In genomic region chr17:29760771-29761682, GRCh38 we compare ENCODE assay signal across 8 cellular contexts.
DNase-seq lines count a peak whose midpoint lies in the region; ATAC-seq, FAIRE-seq and TF ChIP-seq lines count a peak whose summit lies in the region.

No MANE protein-coding gene starts in this region.

- DNase-seq in GM18507 (ENCODE audit: extremely low spot score, insufficient read length, low read depth) (peak; percentile 76), NCI-H524 (lab: John Stamatoyannopoulos, UW) (peak; percentile 82 to 85), HepG2 (ENCODE audit: low spot score) (peak; percentile 60), DMS79 treated with DMSO at 0.1 percent for 48 hours (lab: John Stamatoyannopoulos, UW) (no peak)
- peak; percentile 88 for DNase-seq in activated CD4-positive, alpha-beta T cell treated with anti-CD3 and anti-CD28 coated beads, Interleukin-2, amount 50 U/mL, for 1 hour
- peak; percentile 76 for DNase-seq in stimulated activated CD4-positive, alpha-beta T cell treated with anti-CD3 and anti-CD28 coated beads, Interleukin-2, amount 100 ng/mL, for 4 hours (ENCODE audit: low read depth)

- TSS peak; percentile 60 for BruUV-seq in HepG2 (replicated peaks; lab: Mats Ljungman, UMichigan)

- no peak overlapping the region for H2AFZ ChIP-seq in HepG2 (ENCODE audit: low read length)

- H3K27ac Mint-ChIP-seq in dendritic cell treated with granulocyte-macrophage colony-stimulating factor and Interleukin-4, amounts not matched to agents 40 ng/mL and 50 ng/mL, for 4 days: peak overlapping the region; percentile 88

- no peaks in the 10 kb centered on the region for H4K20me1 ChIP-seq in HepG2 (ENCODE audit: insufficient read depth, low read length)

- peak overlapping the region; percentile 61 to 77 (median 76) for H3K4me3 ChIP-seq in HepG2 (replicated peaks in 1 of 3; ENCODE audit: insufficient read depth in 1 of 3, low read depth in 2 of 3, low read length in 3 of 3)

- H3K36me3 ChIP-seq in HepG2 (replicated peaks in 1 of 2; ENCODE audit: control insufficient read depth in 1 of 2, insufficient read depth in 2 of 2, low read length in 2 of 2): no peaks in the 10 kb centered on the region

- CTCF ChIA-PET in HepG2 (lab: Yijun Ruan, JAX; ENCODE audit: low intra/inter-chr PET ratio, low total read pairs): no interaction called here

- TF ChIP-seq EP300 in HepG2 (IDR thresholded peaks at IDR 0.05; ENCODE audit: low read depth in 2 of 2, low read length in 2 of 2) (no peak), HepG2 (CRISPR knock-in tag; IDR thresholded peaks at IDR 0.05; ENCODE audit: borderline replicate concordance) (0 out of 2 replicates have a peak, but pooled peaks have one; percentile 48)

- ATAC-seq in HG02938 (IDR thresholded peaks at IDR 0.05; ENCODE audit: unreplicated experiment): peak; percentile 53
- ATAC-seq in HepG2: peak; percentile 97

- peaks cover 22% of the 10 kb centered on the region for H3K4me1 Mint-ChIP-seq in dendritic cell treated with granulocyte-macrophage colony-stimulating factor and Interleukin-4, amounts not matched to agents 40 ng/mL and 50 ng/mL, for 4 days (ENCODE audit: low read depth)

- H3K36me3 Mint-ChIP-seq in dendritic cell treated with granulocyte-macrophage colony-stimulating factor and Interleukin-4, amounts not matched to agents 40 ng/mL and 50 ng/mL, for 4 days (ENCODE audit: low read depth): peaks cover 21% of the 10 kb centered on the region

- peak in 1 of 2 experiments; percentile 55; a peak in 2 of 4 replicates for TF ChIP-seq POLR2A in HepG2 (IDR thresholded peaks at IDR 0.05; ENCODE audit: insufficient read depth in 1 of 2, low read depth in 2 of 2, low read length in 2 of 2)

- peak overlapping the region; percentile 64 for H3K27ac ChIP-seq in HepG2 (ENCODE audit: extremely low read length, insufficient read depth, low read length)

- H3K27me3 Mint-ChIP-seq in dendritic cell treated with granulocyte-macrophage colony-stimulating factor and Interleukin-4, amounts not matched to agents 40 ng/mL and 50 ng/mL, for 4 days: no peaks in the 10 kb centered on the region

- peak overlapping the region; percentile 91 for H3K4me2 ChIP-seq in HepG2 (ENCODE audit: low read depth, low read length)

- in situ Hi-C loops in HepG2 (cut with HindIII; ENCODE audit: extremely low pct_ligation_motif_present, low pct_unique_long_range_greater_than_20kb): no loop called here

- peak overlapping the region; percentile 84 for H3K4me3 Mint-ChIP-seq in dendritic cell treated with granulocyte-macrophage colony-stimulating factor and Interleukin-4, amounts not matched to agents 40 ng/mL and 50 ng/mL, for 4 days

- H3K9me3 Mint-ChIP-seq in dendritic cell treated with granulocyte-macrophage colony-stimulating factor and Interleukin-4, amounts not matched to agents 40 ng/mL and 50 ng/mL, for 4 days: no peaks in the 10 kb centered on the region

- peak; percentile 52 for TF ChIP-seq RAD21 in HepG2 (CRISPR knock-in tag; IDR thresholded peaks at IDR 0.05)

- H3K27me3 ChIP-seq in HepG2 (ENCODE audit: control insufficient read depth in 1 of 2, insufficient read depth in 2 of 2, low read length in 2 of 2): no peaks in the 10 kb centered on the region

- FAIRE-seq in GM18507 (lab: Jason Lieb, UNC) (peak; percentile 88), HepG2 (lab: Jason Lieb, UNC) (no peak)

- no peak; the same call in 1 of the 2 replicates for TF ChIP-seq CTCF in HepG2 (CRISPR knock-in tag; IDR thresholded peaks at IDR 0.05)

- H3K4me1 ChIP-seq in HepG2 (ENCODE audit: insufficient read depth, low read length): peaks cover 14% of the 10 kb centered on the region

- peak overlapping the region; percentile 69 for H3K9ac ChIP-seq in HepG2 (ENCODE audit: insufficient read depth, low read depth, low read length)

- no peaks in the 10 kb centered on the region for H3K9me3 ChIP-seq in HepG2 (ENCODE audit: low read length)

- 1% methylated on average over 52 of the region's 85 CpGs for WGBS in HepG2 (ENCODE audit: low lambda C conversion rate)

- intact Hi-C loops in dendritic cell treated with granulocyte-macrophage colony-stimulating factor and Interleukin-4, amounts not matched to agents 40 ng/mL and 50 ng/mL, for 4 days (cut with micrococcal nuclease): loop anchor here (2.0 to 10.0 kb wide), 3 partner anchors 39 to 76 kb away; no protein-coding TSS in a partner anchor
- intact Hi-C loops in HepG2 (cut with micrococcal nuclease; ENCODE audit: unreplicated experiment): loop anchor here (5.0 kb wide), 1 partner anchor 139 kb away; the partner anchor contains the start of gene CORO6

- POLR2A ChIA-PET in HepG2 (lab: Yijun Ruan, JAX): interaction anchor here (1.0 to 2.5 kb wide), 6 partner anchors 11 to 1720 kb away, joined by 3 to 12 read pairs (median 4); no protein-coding TSS in a partner anchor

- H3K79me2 ChIP-seq in HepG2 (ENCODE audit: insufficient read depth, low read length): no peaks in the 10 kb centered on the region

TF ChIP-seq in HepG2, 621 proteins besides CTCF, POLR2A, EP300 and RAD21 (continues in another document):
- TF ChIP-seq, protein P1, sequence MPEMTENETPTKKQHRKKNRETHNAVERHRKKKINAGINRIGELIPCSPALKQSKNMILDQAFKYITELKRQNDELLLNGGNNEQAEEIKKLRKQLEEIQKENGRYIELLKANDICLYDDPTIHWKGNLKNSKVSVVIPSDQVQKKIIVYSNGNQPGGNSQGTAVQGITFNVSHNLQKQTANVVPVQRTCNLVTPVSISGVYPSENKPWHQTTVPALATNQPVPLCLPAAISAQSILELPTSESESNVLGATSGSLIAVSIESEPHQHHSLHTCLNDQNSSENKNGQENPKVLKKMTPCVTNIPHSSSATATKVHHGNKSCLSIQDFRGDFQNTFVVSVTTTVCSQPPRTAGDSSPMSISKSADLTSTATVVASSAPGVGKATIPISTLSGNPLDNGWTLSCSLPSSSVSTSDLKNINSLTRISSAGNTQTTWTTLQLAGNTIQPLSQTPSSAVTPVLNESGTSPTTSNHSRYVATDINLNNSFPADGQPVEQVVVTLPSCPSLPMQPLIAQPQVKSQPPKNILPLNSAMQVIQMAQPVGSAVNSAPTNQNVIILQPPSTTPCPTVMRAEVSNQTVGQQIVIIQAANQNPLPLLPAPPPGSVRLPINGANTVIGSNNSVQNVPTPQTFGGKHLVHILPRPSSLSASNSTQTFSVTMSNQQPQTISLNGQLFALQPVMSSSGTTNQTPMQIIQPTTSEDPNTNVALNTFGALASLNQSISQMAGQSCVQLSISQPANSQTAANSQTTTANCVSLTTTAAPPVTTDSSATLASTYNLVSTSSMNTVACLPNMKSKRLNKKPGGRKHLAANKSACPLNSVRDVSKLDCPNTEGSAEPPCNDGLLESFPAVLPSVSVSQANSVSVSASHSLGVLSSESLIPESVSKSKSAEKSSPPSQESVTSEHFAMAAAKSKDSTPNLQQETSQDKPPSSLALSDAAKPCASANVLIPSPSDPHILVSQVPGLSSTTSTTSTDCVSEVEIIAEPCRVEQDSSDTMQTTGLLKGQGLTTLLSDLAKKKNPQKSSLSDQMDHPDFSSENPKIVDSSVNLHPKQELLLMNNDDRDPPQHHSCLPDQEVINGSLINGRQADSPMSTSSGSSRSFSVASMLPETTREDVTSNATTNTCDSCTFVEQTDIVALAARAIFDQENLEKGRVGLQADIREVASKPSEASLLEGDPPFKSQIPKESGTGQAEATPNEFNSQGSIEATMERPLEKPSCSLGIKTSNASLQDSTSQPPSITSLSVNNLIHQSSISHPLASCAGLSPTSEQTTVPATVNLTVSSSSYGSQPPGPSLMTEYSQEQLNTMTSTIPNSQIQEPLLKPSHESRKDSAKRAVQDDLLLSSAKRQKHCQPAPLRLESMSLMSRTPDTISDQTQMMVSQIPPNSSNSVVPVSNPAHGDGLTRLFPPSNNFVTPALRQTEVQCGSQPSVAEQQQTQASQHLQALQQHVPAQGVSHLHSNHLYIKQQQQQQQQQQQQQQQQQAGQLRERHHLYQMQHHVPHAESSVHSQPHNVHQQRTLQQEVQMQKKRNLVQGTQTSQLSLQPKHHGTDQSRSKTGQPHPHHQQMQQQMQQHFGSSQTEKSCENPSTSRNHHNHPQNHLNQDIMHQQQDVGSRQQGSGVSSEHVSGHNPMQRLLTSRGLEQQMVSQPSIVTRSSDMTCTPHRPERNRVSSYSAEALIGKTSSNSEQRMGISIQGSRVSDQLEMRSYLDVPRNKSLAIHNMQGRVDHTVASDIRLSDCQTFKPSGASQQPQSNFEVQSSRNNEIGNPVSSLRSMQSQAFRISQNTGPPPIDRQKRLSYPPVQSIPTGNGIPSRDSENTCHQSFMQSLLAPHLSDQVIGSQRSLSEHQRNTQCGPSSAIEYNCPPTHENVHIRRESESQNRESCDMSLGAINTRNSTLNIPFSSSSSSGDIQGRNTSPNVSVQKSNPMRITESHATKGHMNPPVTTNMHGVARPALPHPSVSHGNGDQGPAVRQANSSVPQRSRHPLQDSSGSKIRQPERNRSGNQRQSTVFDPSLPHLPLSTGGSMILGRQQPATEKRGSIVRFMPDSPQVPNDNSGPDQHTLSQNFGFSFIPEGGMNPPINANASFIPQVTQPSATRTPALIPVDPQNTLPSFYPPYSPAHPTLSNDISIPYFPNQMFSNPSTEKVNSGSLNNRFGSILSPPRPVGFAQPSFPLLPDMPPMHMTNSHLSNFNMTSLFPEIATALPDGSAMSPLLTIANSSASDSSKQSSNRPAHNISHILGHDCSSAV (CRISPR knock-in tag; IDR thresholded peaks at IDR 0.05; ENCODE audit: borderline replicate concordance): no peak
- TF ChIP-seq HNF4A (CRISPR knock-in tag; IDR thresholded peaks at IDR 0.05) (peak; percentile 77), SRSF4 (IDR thresholded peaks at IDR 0.05; ENCODE audit: low read depth, low read length, poor library complexity, severe bottlenecking) (no peak), MED8 (CRISPR knock-in tag; IDR thresholded peaks at IDR 0.05; ENCODE audit: insufficient replicate concordance) (peak; percentile 50), KLF12 (CRISPR knock-in tag; IDR thresholded peaks at IDR 0.05; ENCODE audit: borderline replicate concordance) (no peak), YY1 (IDR thresholded peaks at IDR 0.05; ENCODE audit: insufficient read depth, insufficient replicate concordance, low read depth, low read length) (peak; percentile 60), ZNF343 (CRISPR knock-in tag; IDR thresholded peaks at IDR 0.05) (no peak), ZNF230 (CRISPR knock-in tag; IDR thresholded peaks at IDR 0.05) (0 out of 2 replicates have a peak, but pooled peaks have one; percentile 36), ERF (CRISPR knock-in tag; IDR thresholded peaks at IDR 0.05) (0 out of 2 replicates have a peak, but pooled peaks have one; percentile 29), NFRKB (IDR thresholded peaks at IDR 0.05) (no peak), ZNF773 (CRISPR knock-in tag; IDR thresholded peaks at IDR 0.05; ENCODE audit: borderline replicate concordance) (0 out of 2 replicates have a peak, but pooled peaks have one; percentile 61), ZNF766 (CRISPR knock-in tag; IDR thresholded peaks at IDR 0.05; ENCODE audit: borderline replicate concordance) (no peak), ATF7-NPFF (CRISPR knock-in tag; IDR thresholded peaks at IDR 0.05; ENCODE audit: low read depth) (peak; percentile 89), ZNF205 (CRISPR knock-in tag; IDR thresholded peaks at IDR 0.05) (peak; percentile 71; the same call in 1 of the 2 replicates)
